ENCODE assay signal across 18 cellular contexts in the genomic region with DNA sequence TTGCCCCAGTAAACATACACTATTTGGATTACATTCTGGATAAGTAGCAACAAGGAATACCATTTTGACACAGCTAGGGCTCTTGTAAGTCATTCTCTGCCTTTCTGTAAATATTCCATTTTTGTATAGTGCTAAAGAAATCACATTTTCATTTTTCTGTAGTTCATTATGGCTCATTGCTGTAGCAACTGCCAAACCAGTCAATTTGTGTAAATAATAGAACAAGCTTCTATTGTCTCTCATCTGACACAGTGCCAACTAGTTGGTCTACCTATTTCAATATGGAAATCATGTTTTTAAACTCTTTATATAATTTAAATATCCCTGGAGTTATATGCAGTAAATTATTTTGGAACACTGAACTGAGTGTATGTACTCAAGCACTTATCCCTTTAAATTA.
A peak's percentile ranks its signal among the peaks of the same experiment; 100 is the strongest.
DNase-seq lines count a peak whose midpoint lies in the region; ATAC-seq and TF ChIP-seq lines count a peak whose summit lies in the region.
"Had no signal": no experiment of that assay in that cellular context is flagged by ENCODE, and none has a peak within 500 bp of the region (broad histone marks: within the 10 kb centered on the region; RNA-seq: fewer than 3 reads in every experiment).

No MANE protein-coding gene starts in this region.

- peak overlapping the region; percentile 25; the same call in 1 of the 2 replicates for H3K27ac ChIP-seq in 22Rv1
- H3K27ac ChIP-seq in upper lobe of left lung = no peak overlapping the region
- H3K27ac ChIP-seq: HL-60 had no signal

- TF ChIP-seq CTCF in 22Rv1 (IDR thresholded peaks at IDR 0.05) (no peak), upper lobe of left lung (IDR thresholded peaks at IDR 0.05) (no peak)

- H3K27me3 ChIP-seq in upper lobe of left lung = no peaks in the 10 kb centered on the region

- TF ChIP-seq EP300 in upper lobe of left lung (IDR thresholded peaks at IDR 0.05) = no peak

- H3K4me1 ChIP-seq in upper lobe of left lung = no peaks in the 10 kb centered on the region

- TF ChIP-seq POLR2A in upper lobe of left lung (IDR thresholded peaks at IDR 0.05) = no peak

- no peak overlapping the region for H3K4me3 ChIP-seq in upper lobe of left lung

- peak; percentile 70 for DNase-seq in DMS53 (lab: John Stamatoyannopoulos, UW)
- DNase-seq in NCI-H2081 treated with DMSO at 0.1 percent for 48 hours (lab: John Stamatoyannopoulos, UW) = peak; percentile 48
- DNase-seq in NCI-H774 (lab: John Stamatoyannopoulos, UW) = peak; percentile 48
- DNase-seq in stimulated activated CD4-positive, alpha-beta T cell treated with anti-CD3 and anti-CD28 coated beads, Interleukin-4, amount 100 ng/mL, for 1 hour = no peak
- no peak for DNase-seq in activated CD4-positive, alpha-beta T cell treated with anti-CD3 and anti-CD28 coated beads for 48 hours
- no peak for DNase-seq in SIG-M5 treated with dmso at 0.1 percent for 504 hours (lab: John Stamatoyannopoulos, UW; ENCODE audit: unreplicated experiment)
- no peak for DNase-seq in upper lobe of left lung
- DNase-seq: CD4-positive, CD25-positive, alpha-beta regulatory T cell; DMS79 treated with DMSO at 0.1 percent for 48 hours; HCEC 1CT; MV-4-11; NCI-H1694 treated with DMSO at 0.1 percent for 48 hours; SHP77; T-helper 1 cell; T1000 had no signal

- no peaks in the 10 kb centered on the region for H3K9me3 ChIP-seq in upper lobe of left lung

- no peaks in the 10 kb centered on the region for H3K36me3 ChIP-seq in upper lobe of left lung

- ATAC-seq in upper lobe of left lung (ENCODE audit: low FRiP score in 2 of 2) = no peak
- ATAC-seq: SK-N-SH treated with all-trans-retinoic acid at 6 μM for 48 hours had no signal

Comparison
In these comparisons a context has a peak if more than half of its experiments do, and no peak if none do; other contexts are left out.
1. DNase-seq: peak in DMS53 (single experiment), NCI-H2081 treated with DMSO at 0.1 percent for 48 hours (single experiment) and NCI-H774 (single experiment); none in stimulated activated CD4-positive, alpha-beta T cell treated with anti-CD3 and anti-CD28 coated beads, Interleukin-4, amount 100 ng/mL, for 1 hour (single experiment), activated CD4-positive, alpha-beta T cell treated with anti-CD3 and anti-CD28 coated beads for 48 hours (single experiment), SIG-M5 treated with dmso at 0.1 percent for 504 hours (single experiment) and upper lobe of left lung (0 of 2).